10 cellular contexts compared by ENCODE assay signal in the genomic region with DNA sequence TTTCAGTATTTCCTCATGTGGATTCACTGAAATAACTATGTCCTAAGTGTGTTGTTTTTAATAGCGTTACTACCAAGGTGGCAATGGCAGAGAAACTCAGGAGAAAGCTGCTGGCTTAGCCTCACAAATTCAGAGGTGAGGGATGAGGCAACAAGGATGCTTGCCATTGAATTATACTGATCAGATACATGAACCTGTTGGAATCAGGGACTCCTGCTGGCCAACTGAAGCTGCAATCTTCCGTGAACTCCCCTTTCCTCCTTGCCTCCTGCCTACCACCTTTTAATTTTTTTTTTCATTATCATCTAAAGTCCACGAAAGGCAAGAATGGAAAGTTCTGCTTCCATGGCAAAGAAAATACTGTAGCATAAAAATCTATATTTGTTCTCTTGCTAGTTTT.
DNase-seq lines count a peak whose midpoint lies in the region; ATAC-seq, FAIRE-seq and TF ChIP-seq lines count a peak whose summit lies in the region.
"Had no signal": no experiment of that assay in that cellular context is flagged by ENCODE, and none has a peak within 500 bp of the region (broad histone marks: within the 10 kb centered on the region; RNA-seq: fewer than 3 reads in every experiment).

No MANE protein-coding gene starts in this region.

- H3K27ac ChIP-seq in brain microvascular endothelial cell (no peak overlapping the region), HepG2 (ENCODE audit: extremely low read length, insufficient read depth, low read length) (peak overlapping the region; percentile 78), subcutaneous abdominal adipose tissue (ENCODE audit: low read depth, low read length) (peak overlapping the region; percentile 71)
- no peak overlapping the region for H3K27ac ChIP-seq in naive thymus-derived CD4-positive, alpha-beta T cell (ENCODE audit: low read depth, low read length)
- H3K27ac ChIP-seq: 22Rv1 had no signal

- peak overlapping the region; percentile 67 for H3K4me2 ChIP-seq in HepG2 (ENCODE audit: low read depth, low read length)

- H3K36me3 ChIP-seq in brain microvascular endothelial cell (replicated peaks) (no peaks in the 10 kb centered on the region), HepG2 (replicated peaks in 1 of 2; ENCODE audit: control insufficient read depth in 1 of 2, insufficient read depth in 2 of 2, low read length in 2 of 2) (peaks cover 7 to 23% of the 10 kb centered on the region in 2 experiments), subcutaneous abdominal adipose tissue (ENCODE audit: control insufficient read depth in 5 of 5, insufficient read depth in 5 of 5, low read length in 5 of 5) (peaks cover 0 to 7% (median 0%) of the 10 kb centered on the region in 5 donors)
- no peaks in the 10 kb centered on the region for H3K36me3 ChIP-seq in naive thymus-derived CD4-positive, alpha-beta T cell (ENCODE audit: control insufficient read depth in 2 of 3, insufficient read depth in 3 of 3, low read length in 3 of 3)

- TF ChIP-seq POLR2A in HepG2 (IDR thresholded peaks at IDR 0.05; ENCODE audit: insufficient read depth in 1 of 2, low read depth in 2 of 2, low read length in 2 of 2) = no peak
- TF ChIP-seq POLR2A in GM12891 (IDR thresholded peaks at IDR 0.05; ENCODE audit: low read depth, low read length) = no peak

- H3K27me3 Mint-ChIP-seq in naive thymus-derived CD4-positive, alpha-beta T cell = peaks cover 0 to 9% (median 0%) of the 10 kb centered on the region in 5 donors

- WGBS in HepG2 (ENCODE audit: low lambda C conversion rate) = 90% methylated on average over 3 of the region's 3 CpGs

- H3K4me3 ChIP-seq in brain microvascular endothelial cell (ENCODE audit: low read depth, low read length) (no peak overlapping the region), HepG2 (replicated peaks in 1 of 3; ENCODE audit: insufficient read depth in 1 of 3, low read depth in 2 of 3, low read length in 3 of 3) (no peak overlapping the region), subcutaneous abdominal adipose tissue (ENCODE audit: low read depth in 1 of 5, low read length in 5 of 5) (no peak overlapping the region)
- no peak overlapping the region for H3K4me3 ChIP-seq in naive thymus-derived CD4-positive, alpha-beta T cell (ENCODE audit: low read length)

- H3K36me3 Mint-ChIP-seq in naive thymus-derived CD4-positive, alpha-beta T cell = peaks cover 0 to 8% (median 0%) of the 10 kb centered on the region in 5 donors

- ATAC-seq in HepG2 (no peak), GM19023 (IDR thresholded peaks at IDR 0.05; ENCODE audit: unreplicated experiment) (no peak)
- ATAC-seq in naive thymus-derived CD4-positive, alpha-beta T cell = no peak

- peaks cover 43% of the 10 kb centered on the region for H3K4me1 ChIP-seq in HepG2 (ENCODE audit: insufficient read depth, low read length)
- H3K4me1 ChIP-seq in subcutaneous abdominal adipose tissue (ENCODE audit: control insufficient read depth in 5 of 5, insufficient read depth in 5 of 5, low read length in 5 of 5) = peaks cover 3 to 40% (median 34%) of the 10 kb centered on the region in 5 donors
- no peaks in the 10 kb centered on the region for H3K4me1 ChIP-seq in naive thymus-derived CD4-positive, alpha-beta T cell (ENCODE audit: control insufficient read depth in 2 of 2, insufficient read depth in 2 of 2, low read length in 2 of 2)

- peak; percentile 30 for DNase-seq in DMS 273 (lab: John Stamatoyannopoulos, UW; ENCODE audit: unreplicated experiment)
- DNase-seq in DMS 273 treated with DMSO at 0.1 percent for 48 hours (lab: John Stamatoyannopoulos, UW) = no peak
- no peak for DNase-seq in brain microvascular endothelial cell
- DNase-seq in HepG2 (ENCODE audit: low spot score) = peak; percentile 8
- no peak for DNase-seq in naive thymus-derived CD4-positive, alpha-beta T cell
- no peak for DNase-seq in GM12891 (ENCODE audit: insufficient read length, low spot score)
- DNase-seq: activated CD4-positive, alpha-beta T cell treated with anti-CD3 and anti-CD28 coated beads, Interleukin-2, amount 50 U/mL, for 1 hour had no signal

- no peak overlapping the region for H3K27ac Mint-ChIP-seq in naive thymus-derived CD4-positive, alpha-beta T cell

- no TSS peak for BruUV-seq in HepG2 (replicated peaks; lab: Mats Ljungman, UMichigan)

- in situ Hi-C loops in brain microvascular endothelial cell (cut with HindIII; ENCODE audit: low pct_ligation_motif_present, low sequenced_read_pairs) (no loop called here), HepG2 (cut with HindIII; ENCODE audit: extremely low pct_ligation_motif_present, low pct_unique_long_range_greater_than_20kb) (loop anchor here (5.0 kb wide), 1 partner anchor 285 kb away; no protein-coding TSS in a partner anchor)

- TF ChIP-seq EP300 in HepG2 (IDR thresholded peaks at IDR 0.05; ENCODE audit: low read depth in 2 of 2, low read length in 2 of 2) (no peak), HepG2 (CRISPR knock-in tag; IDR thresholded peaks at IDR 0.05; ENCODE audit: borderline replicate concordance) (no peak)

- peaks cover 0 to 8% (median 0%) of the 10 kb centered on the region in 7 donors for H3K4me1 Mint-ChIP-seq in naive thymus-derived CD4-positive, alpha-beta T cell

- no peak for TF ChIP-seq RAD21 in HepG2 (CRISPR knock-in tag; IDR thresholded peaks at IDR 0.05)

- H3K9me3 ChIP-seq in HepG2 (ENCODE audit: low read length) (no peaks in the 10 kb centered on the region), subcutaneous abdominal adipose tissue (ENCODE audit: control insufficient read depth in 5 of 5, low read length in 5 of 5) (no peaks in the 10 kb centered on the region)
- H3K9me3 ChIP-seq in naive thymus-derived CD4-positive, alpha-beta T cell (ENCODE audit: control insufficient read depth in 2 of 3, low read length in 3 of 3) = no peaks in the 10 kb centered on the region

- H3K9me3 Mint-ChIP-seq in naive thymus-derived CD4-positive, alpha-beta T cell = no peaks in the 10 kb centered on the region

- POLR2A ChIA-PET in HepG2 (lab: Yijun Ruan, JAX) = interaction anchor here (0.9 to 1.1 kb wide), 3 partner anchors 11 to 255 kb away, joined by 3 to 8 read pairs (median 3); a partner anchor contains a TSS
- POLR2A ChIA-PET in naive thymus-derived CD4-positive, alpha-beta T cell (lab: Charles Lee) = no interaction called here

- H3K27me3 ChIP-seq in brain microvascular endothelial cell (replicated peaks) (no peaks in the 10 kb centered on the region), HepG2 (ENCODE audit: control insufficient read depth in 1 of 2, insufficient read depth in 2 of 2, low read length in 2 of 2) (no peaks in the 10 kb centered on the region), subcutaneous abdominal adipose tissue (ENCODE audit: control insufficient read depth in 5 of 5, insufficient read depth in 4 of 5, low read length in 5 of 5) (no peaks in the 10 kb centered on the region)
- H3K27me3 ChIP-seq in naive thymus-derived CD4-positive, alpha-beta T cell (ENCODE audit: control insufficient read depth in 2 of 2, insufficient read depth in 2 of 2, low read length in 2 of 2) = no peaks in the 10 kb centered on the region

- H3K9ac ChIP-seq in HepG2 (ENCODE audit: insufficient read depth, low read depth, low read length) (no peak overlapping the region), subcutaneous abdominal adipose tissue (ENCODE audit: low read length in 5 of 5) (peak overlapping the region in 1 of 5 donors; percentile 5)

- FAIRE-seq in HepG2 (lab: Jason Lieb, UNC) (no peak), GM12891 (lab: Jason Lieb, UNC) (no peak)

- no peak overlapping the region for H3K4me3 Mint-ChIP-seq in naive thymus-derived CD4-positive, alpha-beta T cell

- H4K20me1 ChIP-seq in HepG2 (ENCODE audit: insufficient read depth, low read length) = no peaks in the 10 kb centered on the region; the same call in 1 of the 2 replicates

- peak; percentile 41 for TF ChIP-seq CTCF in brain microvascular endothelial cell (IDR thresholded peaks at IDR 0.05; ENCODE audit: low read depth, low read length, missing control alignments)
- TF ChIP-seq CTCF in HepG2 (CRISPR knock-in tag; IDR thresholded peaks at IDR 0.05) = peak; percentile 22; the same call in 1 of the 2 replicates

- no peak overlapping the region for H2AFZ ChIP-seq in HepG2 (ENCODE audit: low read length)

- peaks cover 10% of the 10 kb centered on the region for H3K79me2 ChIP-seq in HepG2 (ENCODE audit: insufficient read depth, low read length)

- intact Hi-C loops in HepG2 (cut with micrococcal nuclease; ENCODE audit: unreplicated experiment) = loop anchor here (2.0 to 5.0 kb wide), 2 partner anchors 44 to 215 kb away; no protein-coding TSS in a partner anchor
- intact Hi-C loops in naive thymus-derived CD4-positive, alpha-beta T cell (cut with micrococcal nuclease) = loop anchor here in 1 of 2 donors (10.0 kb wide), 1 partner anchor 282 kb away; no protein-coding TSS in a partner anchor

- CTCF ChIA-PET in HepG2 (lab: Yijun Ruan, JAX; ENCODE audit: low intra/inter-chr PET ratio, low total read pairs) = no interaction called here
- CTCF ChIA-PET in naive thymus-derived CD4-positive, alpha-beta T cell (lab: Charles Lee) = interaction anchor here (0.7 kb wide), 1 partner anchor 263 kb away, joined by 3 read pairs; no protein-coding TSS in a partner anchor

TF ChIP-seq in HepG2, 621 proteins besides CTCF, POLR2A, EP300 and RAD21 (continues in another document):
- TF ChIP-seq HOXD1 (CRISPR knock-in tag; IDR thresholded peaks at IDR 0.05) (no peak), ZNF44 (CRISPR knock-in tag; IDR thresholded peaks at IDR 0.05) (no peak), ZNF10 (CRISPR knock-in tag; IDR thresholded peaks at IDR 0.05; ENCODE audit: borderline replicate concordance, low read depth) (no peak)

TF ChIP-seq in GM12891, 5 proteins besides CTCF, POLR2A, EP300 and RAD21:
- TF ChIP-seq PAX5 (IDR thresholded peaks at IDR 0.05; ENCODE audit: insufficient read depth, low read length, severe bottlenecking) = no peak

Comparison
In these comparisons a context has a peak if more than half of its experiments do, and no peak if none do; other contexts are left out.
1. DNase-seq: peak in DMS 273 (single experiment) and HepG2 (single experiment); none in DMS 273 treated with DMSO at 0.1 percent for 48 hours (single experiment), brain microvascular endothelial cell (single experiment), naive thymus-derived CD4-positive, alpha-beta T cell (0 of 9) and GM12891 (single experiment).
2. H3K27ac ChIP-seq: peak in HepG2 (single experiment) and subcutaneous abdominal adipose tissue (single experiment); none in brain microvascular endothelial cell (single experiment) and naive thymus-derived CD4-positive, alpha-beta T cell (single experiment).